In genomic region chr11:27876209-27876775, GRCh38 we compare ENCODE assay signal across 32 cellular contexts.
"Had no signal": no experiment of that assay in that cellular context is flagged by ENCODE, and none has a peak within 500 bp of the region (broad histone marks: within the 10 kb centered on the region; RNA-seq: fewer than 3 reads in every experiment).

No MANE protein-coding gene starts in this region.

- DNase-seq: dermis blood vessel endothelial cell; effector memory CD4-positive, alpha-beta T cell; glutamatergic neuron; heart right ventricle; hippocampal formation; left cardiac atrium; left lung; mesenchymal stem cell; mucosa of descending colon; naive B cell; pancreas; right lobe of liver; stimulated activated CD4-positive, alpha-beta T cell treated with anti-CD3 and anti-CD28 coated beads, Interleukin-12 subunit alpha, Interleukin-12 subunit beta, amount 100 ng/mL, for 4 hours; stimulated activated CD4-positive, alpha-beta T cell treated with anti-CD3 and anti-CD28 coated beads, Interleukin-1b, Interleukin-23, amount 100 ng/mL, for 48 hours; stimulated activated CD4-positive, alpha-beta T cell treated with anti-CD3 and anti-CD28 coated beads, Interleukin-4, amount 100 ng/mL, for 1 hour; stimulated activated CD8-positive, alpha-beta memory T cell treated with anti-CD3 and anti-CD28 coated beads, Interleukin-4, amount 100 ng/mL, for 48 hours; stimulated activated naive CD4-positive, alpha-beta T cell; stimulated activated naive CD8-positive, alpha-beta T cell treated with anti-CD3 and anti-CD28 coated beads, Interleukin-15, amount 100 ng/mL, for 72 hours; transverse colon; upper lobe of right lung; uterus had no signal

- H3K9me3 Mint-ChIP-seq: neural crest cell had no signal

- H3K27ac Mint-ChIP-seq: mesothelial cell of epicardium; naive B cell; natural killer cell treated with Interleukin-12 subunit alpha and Interleukin-12 subunit beta and Interleukin-15 and Interleukin-18, amount 100 ng/mL, for 72 hours; stimulated activated naive CD8-positive, alpha-beta T cell treated with anti-CD3 and anti-CD28 coated beads, Interleukin-15, amount 100 ng/mL, for 72 hours had no signal

- H3K4me3 Mint-ChIP-seq: mesothelial cell of epicardium; naive B cell; natural killer cell treated with Interleukin-12 subunit alpha and Interleukin-12 subunit beta and Interleukin-15 and Interleukin-18, amount 100 ng/mL, for 72 hours; neural crest cell; stimulated activated naive CD8-positive, alpha-beta T cell treated with anti-CD3 and anti-CD28 coated beads, Interleukin-15, amount 100 ng/mL, for 72 hours had no signal

- H3K36me3 Mint-ChIP-seq: mesothelial cell of epicardium; naive B cell; natural killer cell treated with Interleukin-12 subunit alpha and Interleukin-12 subunit beta and Interleukin-15 and Interleukin-18, amount 100 ng/mL, for 72 hours had no signal

- H3K27ac ChIP-seq: esophagus muscularis mucosa, foreskin keratinocyte, gastroesophageal sphincter, heart right ventricle, left lung, neutrophil, pancreas, right lobe of liver, suprapubic skin, transverse colon, upper lobe of right lung, uterus had no signal

- ATAC-seq: gastroesophageal sphincter; left lung; mucosa of descending colon; natural killer cell treated with Interleukin-12 subunit alpha and Interleukin-12 subunit beta and Interleukin-15 and Interleukin-18, amount 100 ng/mL, for 72 hours; pancreas; right lobe of liver; stimulated activated naive CD8-positive, alpha-beta T cell treated with anti-CD3 and anti-CD28 coated beads, Interleukin-15, amount 100 ng/mL, for 72 hours; upper lobe of right lung had no signal

- H3K27me3 Mint-ChIP-seq: natural killer cell treated with Interleukin-12 subunit alpha and Interleukin-12 subunit beta and Interleukin-15 and Interleukin-18, amount 100 ng/mL, for 72 hours had no signal

- H3K36me3 ChIP-seq: esophagus muscularis mucosa, gastroesophageal sphincter, heart right ventricle, left lung, neutrophil, pancreas, right lobe of liver, suprapubic skin, transverse colon, upper lobe of right lung, uterus had no signal

- H3K27me3 ChIP-seq: gastroesophageal sphincter, heart right ventricle, left lung, neutrophil, pancreas, right lobe of liver, suprapubic skin, transverse colon, upper lobe of right lung, uterus had no signal

- FAIRE-seq: endothelial cell of umbilical vein, islet of Langerhans, pancreas had no signal

- H3K9me3 ChIP-seq: esophagus muscularis mucosa, mucosa of descending colon, neutrophil, pancreas, right lobe of liver, suprapubic skin, transverse colon, upper lobe of right lung, uterus had no signal

- H3K4me1 ChIP-seq: esophagus muscularis mucosa, foreskin keratinocyte, gastroesophageal sphincter, left lung, right lobe of liver, suprapubic skin, transverse colon, upper lobe of right lung, uterus had no signal

- H3K4me1 Mint-ChIP-seq: naive B cell; neural crest cell; stimulated activated naive CD8-positive, alpha-beta T cell treated with anti-CD3 and anti-CD28 coated beads, Interleukin-15, amount 100 ng/mL, for 72 hours had no signal

- H3K4me2 ChIP-seq: smooth muscle cell had no signal

- H3K4me3 ChIP-seq: esophagus muscularis mucosa, gastroesophageal sphincter, heart right ventricle, left lung, mucosa of descending colon, pancreas, right lobe of liver, smooth muscle cell, suprapubic skin, transverse colon, upper lobe of right lung, uterus had no signal
